ENCODE assay signal across 14 cellular contexts in genomic region chr1:51019811-51020210, GRCh38.
"Had no signal": no experiment of that assay in that cellular context is flagged by ENCODE, and none has a peak within 500 bp of the region (broad histone marks: within the 10 kb centered on the region; RNA-seq: fewer than 3 reads in every experiment).

No MANE protein-coding gene starts in this region.

- H3K4me3 ChIP-seq: coronary artery, mucosa of descending colon, transverse colon had no signal

- H3K9me3 ChIP-seq: mucosa of descending colon, neutrophil, transverse colon had no signal

- H3K4me1 ChIP-seq: transverse colon had no signal

- H3K27ac ChIP-seq: coronary artery, neutrophil, transverse colon had no signal

- DNase-seq: activated CD4-positive, alpha-beta T cell treated with anti-CD3 and anti-CD28 coated beads, Interleukin-2, amount 50 U/mL, for 48 hours; activated CD4-positive, CD25-positive, alpha-beta regulatory T cell treated with anti-CD3 and anti-CD28 coated beads, Interleukin-2, amount 50 U/mL, for 72 hours; activated CD8-positive, alpha-beta memory T cell treated with anti-CD3 and anti-CD28 coated beads, Interleukin-2, amount 10 ng/mL, durations not matched to agents 7 days and 5 days; activated gamma-delta T cell; activated naive CD8-positive, alpha-beta T cell treated with anti-CD3 and anti-CD28 coated beads, Interleukin-2, amount 10 ng/mL, durations not matched to agents 7 days and 5 days; activated T-cell treated with anti-CD3 and anti-CD28 coated beads, Interleukin-2, amount 50 U/mL, for 48 hours; effector CD8-positive, alpha-beta T cell; mucosa of descending colon; naive thymus-derived CD8-positive, alpha-beta T cell; retina; substantia nigra; transverse colon had no signal

- H3K27me3 ChIP-seq: transverse colon had no signal

- H3K36me3 ChIP-seq: neutrophil, transverse colon had no signal
